ENCODE assay signal across 8 cellular contexts in the genomic region with DNA sequence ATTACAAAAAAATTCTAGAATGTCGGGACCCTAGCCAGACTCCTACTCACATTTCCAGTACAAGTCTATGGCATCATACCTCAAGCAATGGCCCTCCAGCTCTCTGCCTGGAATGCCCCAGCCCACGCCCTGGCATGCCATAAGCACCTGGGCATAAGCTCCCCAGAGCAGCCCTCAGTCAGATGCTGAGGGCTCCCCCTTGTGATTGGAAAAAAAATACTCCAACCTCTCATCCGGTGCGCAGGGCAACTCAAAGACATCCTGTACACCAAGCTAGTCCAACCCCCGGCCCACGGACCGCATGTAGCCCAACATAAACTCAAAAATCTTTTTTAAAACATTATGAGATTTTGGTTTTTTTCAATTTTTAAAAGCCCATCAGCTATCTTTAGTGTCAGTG.
A peak's percentile ranks its signal among the peaks of the same experiment; 100 is the strongest.
DNase-seq lines count a peak whose midpoint lies in the region; ATAC-seq and TF ChIP-seq lines count a peak whose summit lies in the region.

No MANE protein-coding gene starts in this region.

- no peak overlapping the region for H3K27ac Mint-ChIP-seq in naive thymus-derived CD4-positive, alpha-beta T cell

- no peaks in the 10 kb centered on the region for H3K27me3 ChIP-seq in colonic mucosa
- no peaks in the 10 kb centered on the region for H3K27me3 ChIP-seq in naive thymus-derived CD4-positive, alpha-beta T cell (ENCODE audit: control insufficient read depth in 2 of 2, insufficient read depth in 2 of 2, low read length in 2 of 2)
- H3K27me3 ChIP-seq in uterus, result no peaks in the 10 kb centered on the region

- peak; percentile 81 for DNase-seq in COLO829 (ENCODE audit: low spot score)
- DNase-seq in NCI-H748 treated with DMSO at 0.1 percent for 48 hours (lab: John Stamatoyannopoulos, UW), result peak; percentile 0
- DNase-seq in colonic mucosa, result peak; percentile 66
- peak in 1 of 9 donors; percentile 0 for DNase-seq in naive thymus-derived CD4-positive, alpha-beta T cell
- DNase-seq in uterus, result no peak
- DNase-seq in cerebellum (ENCODE audit: low spot score), result no peak

- H3K4me1 ChIP-seq in colonic mucosa, result no peaks in the 10 kb centered on the region
- no peaks in the 10 kb centered on the region for H3K4me1 ChIP-seq in naive thymus-derived CD4-positive, alpha-beta T cell (ENCODE audit: control insufficient read depth in 2 of 2, insufficient read depth in 2 of 2, low read length in 2 of 2)
- H3K4me1 ChIP-seq in uterus, result no peaks in the 10 kb centered on the region

- peak; percentile 95 for ATAC-seq in GM18511 (IDR thresholded peaks at IDR 0.05; ENCODE audit: unreplicated experiment)
- ATAC-seq in HG02938 (IDR thresholded peaks at IDR 0.05; ENCODE audit: unreplicated experiment), result peak; percentile 65
- ATAC-seq in naive thymus-derived CD4-positive, alpha-beta T cell, result peak; percentile 41

- CTCF ChIA-PET in naive thymus-derived CD4-positive, alpha-beta T cell (lab: Charles Lee), result no interaction called here

- H3K9ac ChIP-seq in colonic mucosa (ENCODE audit: low read depth in 2 of 2, low read length in 2 of 2), result no peak overlapping the region

- TF ChIP-seq CTCF in colonic mucosa (IDR thresholded peaks at IDR 0.05), result peak; percentile 53
- no peak for TF ChIP-seq CTCF in uterus (IDR thresholded peaks at IDR 0.05)

- no peaks in the 10 kb centered on the region for H3K4me1 Mint-ChIP-seq in naive thymus-derived CD4-positive, alpha-beta T cell

- H3K27ac ChIP-seq in colonic mucosa (no peak overlapping the region), uterus (no peak overlapping the region)
- H3K27ac ChIP-seq in naive thymus-derived CD4-positive, alpha-beta T cell (ENCODE audit: low read depth, low read length), result no peak overlapping the region

- H3K27me3 Mint-ChIP-seq in naive thymus-derived CD4-positive, alpha-beta T cell, result peaks cover 11 to 32% (median 21%) of the 10 kb centered on the region in 5 donors

- H3K36me3 ChIP-seq in colonic mucosa (no peaks in the 10 kb centered on the region), uterus (no peaks in the 10 kb centered on the region)
- H3K36me3 ChIP-seq in naive thymus-derived CD4-positive, alpha-beta T cell (ENCODE audit: control insufficient read depth in 2 of 3, insufficient read depth in 3 of 3, low read length in 3 of 3), result no peaks in the 10 kb centered on the region

- intact Hi-C loops in colonic mucosa (cut with DNase I), result loop anchor here (2.0 kb wide), 1 partner anchor 119 kb away; no protein-coding TSS in a partner anchor
- intact Hi-C loops in naive thymus-derived CD4-positive, alpha-beta T cell (cut with micrococcal nuclease), result loop anchor here (1.0 to 10.0 kb wide), 2 partner anchors 119 to 120 kb away; no protein-coding TSS in a partner anchor
- intact Hi-C loops in uterus (cut with DNase I; ENCODE audit: low total_unique reads), result no loop called here

- H3K4me3 Mint-ChIP-seq in naive thymus-derived CD4-positive, alpha-beta T cell, result no peak overlapping the region

- peaks cover 0 to 14% (median 4%) of the 10 kb centered on the region in 11 donors for H3K9me3 Mint-ChIP-seq in naive thymus-derived CD4-positive, alpha-beta T cell

- TF ChIP-seq POLR2A in uterus (IDR thresholded peaks at IDR 0.05), result no peak

- no peaks in the 10 kb centered on the region for H3K9me3 ChIP-seq in colonic mucosa
- no peaks in the 10 kb centered on the region for H3K9me3 ChIP-seq in naive thymus-derived CD4-positive, alpha-beta T cell (ENCODE audit: control insufficient read depth in 2 of 3, low read length in 3 of 3)
- no peaks in the 10 kb centered on the region for H3K9me3 ChIP-seq in uterus

- POLR2A ChIA-PET in naive thymus-derived CD4-positive, alpha-beta T cell (lab: Charles Lee), result no interaction called here

- H3K36me3 Mint-ChIP-seq in naive thymus-derived CD4-positive, alpha-beta T cell, result peaks cover 0 to 6% (median 0%) of the 10 kb centered on the region in 5 donors

- no peak overlapping the region for H3K4me3 ChIP-seq in colonic mucosa
- H3K4me3 ChIP-seq in naive thymus-derived CD4-positive, alpha-beta T cell (ENCODE audit: low read length), result no peak overlapping the region
- H3K4me3 ChIP-seq in uterus, result no peak overlapping the region

Comparison
In these comparisons a context has a peak if more than half of its experiments do, and no peak if none do; other contexts are left out.
1. DNase-seq: peak in COLO829 (single experiment), NCI-H748 treated with DMSO at 0.1 percent for 48 hours (single experiment) and colonic mucosa (single experiment); none in uterus (0 of 2) and cerebellum (single experiment).
2. ATAC-seq: peak in every context shown above with its lines; median percentile 95 in GM18511; 65 in HG02938; 41 in naive thymus-derived CD4-positive, alpha-beta T cell.